ENCODE assay signal across 8 cellular contexts in genomic region chr1:42817440-42817767, GRCh38. TPM values are rescaled to one million over a fixed set of nuclear protein-coding genes. Genes with fewer than 3 reads are reported as not detected.
DNase-seq lines count a peak whose midpoint lies in the region; ATAC-seq, FAIRE-seq and TF ChIP-seq lines count a peak whose summit lies in the region.

No MANE protein-coding gene starts in this region.

- FAIRE-seq in urothelium cell line (lab: Jason Lieb, UNC), result no peak

- 6% methylated on average over 12 of the region's 13 CpGs for WGBS in hepatocyte (ENCODE audit: low lambda C conversion rate, missing lambda C conversion rate)

- H4K20me1 ChIP-seq in hepatocyte (ENCODE audit: insufficient read depth, poor library complexity, severe bottlenecking), result no peaks in the 10 kb centered on the region

- TF ChIP-seq CTCF in WERI-Rb-1 (IDR thresholded peaks at IDR 0.05; ENCODE audit: low read depth, low read length), result no peak
- no peak for TF ChIP-seq CTCF in hepatocyte (IDR thresholded peaks at IDR 0.05; ENCODE audit: poor library complexity)
- TF ChIP-seq CTCF in GM10266 (IDR thresholded peaks at IDR 0.05; ENCODE audit: control insufficient read depth, insufficient read depth, low read depth, missing control alignments), result no peak

- no peaks in the 10 kb centered on the region for H3K9me2 ChIP-seq in hepatocyte (replicated peaks; ENCODE audit: insufficient read depth)

- H3K4me1 Mint-ChIP-seq in stimulated activated naive CD8-positive, alpha-beta T cell treated with anti-CD3 and anti-CD28 coated beads, Interleukin-15, amount 100 ng/mL, for 72 hours, result peaks cover 30% of the 10 kb centered on the region

- H3K4me1 ChIP-seq in HAP-1 (peaks cover 9% of the 10 kb centered on the region), hepatocyte (ENCODE audit: insufficient read depth) (peaks cover 8% of the 10 kb centered on the region)

- peak overlapping the region; percentile 78 for H3K4me2 ChIP-seq in hepatocyte

- no peaks in the 10 kb centered on the region for H3K9me3 ChIP-seq in HAP-1
- no peaks in the 10 kb centered on the region for H3K9me3 ChIP-seq in WERI-Rb-1 (ENCODE audit: severe bottlenecking)
- no peaks in the 10 kb centered on the region for H3K9me3 ChIP-seq in hepatocyte (ENCODE audit: low read depth)

- H2AFZ ChIP-seq in hepatocyte, result peak overlapping the region; percentile 34

- H3K27me3 ChIP-seq in HAP-1 (ENCODE audit: low read depth) (no peaks in the 10 kb centered on the region), WERI-Rb-1 (ENCODE audit: insufficient read depth, low read depth, severe bottlenecking) (no peaks in the 10 kb centered on the region), hepatocyte (no peaks in the 10 kb centered on the region)

- no peak for ATAC-seq in stimulated activated naive CD8-positive, alpha-beta T cell treated with anti-CD3 and anti-CD28 coated beads, Interleukin-15, amount 100 ng/mL, for 72 hours
- no peak for ATAC-seq in GM18511 (IDR thresholded peaks at IDR 0.05; ENCODE audit: unreplicated experiment)

- H3K27ac Mint-ChIP-seq in stimulated activated naive CD8-positive, alpha-beta T cell treated with anti-CD3 and anti-CD28 coated beads, Interleukin-15, amount 100 ng/mL, for 72 hours, result no peak overlapping the region

- H3K36me3 ChIP-seq in HAP-1 (replicated peaks), result no peaks in the 10 kb centered on the region
- H3K36me3 ChIP-seq in WERI-Rb-1, result peaks cover 11% of the 10 kb centered on the region
- H3K36me3 ChIP-seq in hepatocyte (replicated peaks; ENCODE audit: insufficient read depth, low read depth), result no peaks in the 10 kb centered on the region

- peak overlapping the region; percentile 65 for H3K4me3 ChIP-seq in HAP-1
- H3K4me3 ChIP-seq in WERI-Rb-1 (ENCODE audit: low read depth, low read length), result peak overlapping the region; percentile 46
- peak overlapping the region; percentile 45 for H3K4me3 ChIP-seq in hepatocyte

- no peaks in the 10 kb centered on the region for H3K27me3 Mint-ChIP-seq in stimulated activated naive CD8-positive, alpha-beta T cell treated with anti-CD3 and anti-CD28 coated beads, Interleukin-15, amount 100 ng/mL, for 72 hours

- H3K27ac ChIP-seq in WERI-Rb-1, result peak overlapping the region; percentile 100; the same call in 1 of the 2 replicates
- H3K27ac ChIP-seq in hepatocyte, result no peak overlapping the region

- H3K79me2 ChIP-seq in hepatocyte, result peaks cover 30% of the 10 kb centered on the region

- H3K9me3 Mint-ChIP-seq in stimulated activated naive CD8-positive, alpha-beta T cell treated with anti-CD3 and anti-CD28 coated beads, Interleukin-15, amount 100 ng/mL, for 72 hours, result no peaks in the 10 kb centered on the region

- DNase-seq in HAP-1 (ENCODE audit: low spot score in 2 of 2) (no peak), WERI-Rb-1 (no peak), hepatocyte (ENCODE audit: low spot score) (no peak), urothelium cell line (ENCODE audit: low spot score) (no peak), D341Med (ENCODE audit: low spot score) (no peak), GM10266 (ENCODE audit: extremely low spot score) (no peak)
- DNase-seq in stimulated activated naive CD8-positive, alpha-beta T cell treated with anti-CD3 and anti-CD28 coated beads, Interleukin-15, amount 100 ng/mL, for 72 hours, result no peak

- in situ Hi-C loops in HAP-1 (cut with MboI; ENCODE audit: low sequenced_read_pairs), result no loop called here

- peak overlapping the region; percentile 91 to 92 for H3K4me3 Mint-ChIP-seq in stimulated activated naive CD8-positive, alpha-beta T cell treated with anti-CD3 and anti-CD28 coated beads, Interleukin-15, amount 100 ng/mL, for 72 hours

RNA-seq across cellular contexts. Expression of gene SVBP, which starts 0.2 kb away (rescaled TPM):
- 38.0 and 49.6 TPM in 2 replicates for total RNA-seq in hepatocyte
- 50.6 and 56.8 TPM in 2 replicates for polyA plus RNA-seq in hepatocyte

RNA-seq across cellular contexts. Expression of gene ERMAP, which starts 0.5 kb away (rescaled TPM):
- total RNA-seq in hepatocyte, result 17.5 and 20.4 TPM in 2 replicates
- 6.2 and 6.5 TPM in 2 replicates for polyA plus RNA-seq in hepatocyte

RNA-seq across cellular contexts. Expression of gene ZNF691, which starts 29.0 kb away (rescaled TPM):
- 8.6 and 13.2 TPM in 2 replicates for total RNA-seq in hepatocyte
- 6.9 and 8.7 TPM in 2 replicates for polyA plus RNA-seq in hepatocyte

RNA-seq across cellular contexts. Expression of gene TMEM269, which starts 32.6 kb away (rescaled TPM):
- total RNA-seq in hepatocyte, result 0.32 and 0.40 TPM in 2 replicates
- 0.12 TPM in 1 of 2 replicates, not detected in the other for polyA plus RNA-seq in hepatocyte

RNA-seq across cellular contexts. Expression of gene C1orf50, which starts 50.4 kb away (rescaled TPM):
- total RNA-seq in hepatocyte, result 5.7 and 12.6 TPM in 2 replicates
- 11.9 and 15.2 TPM in 2 replicates for polyA plus RNA-seq in hepatocyte
